17 cellular contexts compared by ENCODE assay signal in the genomic region with DNA sequence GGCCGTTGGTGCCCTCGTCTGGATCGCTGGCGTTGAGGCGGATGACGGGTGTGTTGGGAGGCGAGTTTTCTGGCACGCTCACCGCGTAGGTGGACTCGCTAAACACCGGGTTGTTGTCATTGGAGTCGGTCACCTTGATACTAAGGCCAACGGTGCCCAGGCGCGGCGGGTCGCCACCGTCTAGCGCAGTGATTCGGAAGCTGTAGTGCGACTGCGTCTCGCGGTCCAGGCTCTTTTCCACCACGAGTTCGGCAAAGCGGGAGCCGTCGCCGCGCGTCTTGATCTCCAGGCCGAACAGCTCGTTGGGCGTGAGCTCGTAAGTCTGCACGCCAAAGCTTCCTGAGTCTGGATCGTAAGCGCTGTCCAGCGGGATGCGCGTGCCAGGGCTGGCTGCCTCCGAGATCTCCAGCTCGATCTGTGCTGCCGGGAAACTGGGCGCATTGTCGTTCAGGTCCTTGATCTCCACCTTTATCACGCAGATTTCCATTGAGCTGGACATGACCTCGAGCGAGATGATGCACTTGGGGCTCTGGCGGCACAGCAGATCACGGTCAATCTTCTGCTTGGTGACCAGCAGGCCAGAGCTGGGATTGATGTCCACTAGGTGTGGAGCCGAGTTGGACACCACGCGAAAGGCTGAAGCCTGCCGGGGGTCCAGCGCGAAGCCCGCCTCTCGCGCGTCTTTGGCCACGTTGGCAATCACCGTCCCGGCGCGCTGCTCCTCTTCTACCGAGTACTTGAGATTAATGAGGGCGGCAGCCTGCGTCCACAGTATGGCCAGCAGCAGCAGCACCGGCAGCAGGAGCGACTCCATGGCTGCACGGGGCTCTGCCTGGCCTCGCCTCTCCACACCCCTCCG. TPM values are rescaled to one million over a fixed set of nuclear protein-coding genes. Genes with fewer than 3 reads are reported as not detected.
DNase-seq lines count a peak whose midpoint lies in the region; ATAC-seq and TF ChIP-seq lines count a peak whose summit lies in the region.
"Had no signal": no experiment of that assay in that cellular context is flagged by ENCODE, and none has a peak within 500 bp of the region (broad histone marks: within the 10 kb centered on the region; RNA-seq: fewer than 3 reads in every experiment).

No MANE protein-coding gene starts in this region.

- CTCF ChIA-PET in activated CD8-positive, alpha-beta T cell treated with anti-CD3 and anti-CD28 coated beads, Interleukin-2, amount 10 ng/mL, durations not matched to agents 7 days and 5 days (lab: Charles Lee) = no interaction called here
- CTCF ChIA-PET in activated CD8-positive, alpha-beta T cell treated with anti-CD3 and anti-CD28 coated beads for 36 hours (lab: Charles Lee) = no interaction called here

- peaks cover 3% of the 10 kb centered on the region for H3K36me3 Mint-ChIP-seq in activated CD8-positive, alpha-beta T cell treated with anti-CD3 and anti-CD28 coated beads, Interleukin-2, amount 10 ng/mL, durations not matched to agents 7 days and 5 days (ENCODE audit: low read depth)
- H3K36me3 Mint-ChIP-seq in activated CD8-positive, alpha-beta T cell treated with anti-CD3 and anti-CD28 coated beads for 36 hours (ENCODE audit: low read depth) = no peaks in the 10 kb centered on the region
- H3K36me3 Mint-ChIP-seq in brain = peaks cover 24% of the 10 kb centered on the region
- H3K36me3 Mint-ChIP-seq in stimulated activated naive B cell treated with anti-CD40 and anti-IgM and Interleukin-4, amounts not matched to agents 10 μg/mL and 1 μg/mL and 100 μg/mL, for 72 hours = peaks cover 0 to 9% of the 10 kb centered on the region in 2 donors

- peaks cover 2% of the 10 kb centered on the region for H3K4me1 Mint-ChIP-seq in activated CD8-positive, alpha-beta T cell treated with anti-CD3 and anti-CD28 coated beads, Interleukin-2, amount 10 ng/mL, durations not matched to agents 7 days and 5 days (ENCODE audit: low read depth)
- H3K4me1 Mint-ChIP-seq in activated CD8-positive, alpha-beta T cell treated with anti-CD3 and anti-CD28 coated beads for 36 hours (ENCODE audit: low read depth) = peaks cover 3% of the 10 kb centered on the region
- H3K4me1 Mint-ChIP-seq in brain = peaks cover 68% of the 10 kb centered on the region
- peaks cover 8 to 12% of the 10 kb centered on the region in 2 donors for H3K4me1 Mint-ChIP-seq in stimulated activated naive B cell treated with anti-CD40 and anti-IgM and Interleukin-4, amounts not matched to agents 10 μg/mL and 1 μg/mL and 100 μg/mL, for 72 hours

- POLR2A ChIA-PET in activated CD8-positive, alpha-beta T cell treated with anti-CD3 and anti-CD28 coated beads, Interleukin-2, amount 10 ng/mL, durations not matched to agents 7 days and 5 days (lab: Charles Lee) = no interaction called here
- POLR2A ChIA-PET in activated CD8-positive, alpha-beta T cell treated with anti-CD3 and anti-CD28 coated beads for 36 hours (lab: Charles Lee) = no interaction called here

- H3K27ac Mint-ChIP-seq in activated CD8-positive, alpha-beta T cell treated with anti-CD3 and anti-CD28 coated beads, Interleukin-2, amount 10 ng/mL, durations not matched to agents 7 days and 5 days = peak overlapping the region; percentile 30
- H3K27ac Mint-ChIP-seq in activated CD8-positive, alpha-beta T cell treated with anti-CD3 and anti-CD28 coated beads for 36 hours = no peak overlapping the region
- no peak overlapping the region for H3K27ac Mint-ChIP-seq in brain
- peak overlapping the region; percentile 25 for H3K27ac Mint-ChIP-seq in stimulated activated naive B cell treated with anti-CD40 and anti-IgM and Interleukin-4, amounts not matched to agents 10 μg/mL and 1 μg/mL and 100 μg/mL, for 72 hours
- H3K27ac Mint-ChIP-seq: activated T-helper 17 cell treated with anti-CD3 and anti-CD28 coated beads, Interleukin-2, amount 50 U/mL, for 72 hours had no signal

- ATAC-seq in activated CD8-positive, alpha-beta T cell treated with anti-CD3 and anti-CD28 coated beads, Interleukin-2, amount 10 ng/mL, durations not matched to agents 7 days and 5 days = no peak
- ATAC-seq in activated CD8-positive, alpha-beta T cell treated with anti-CD3 and anti-CD28 coated beads for 36 hours = no peak
- ATAC-seq in stimulated activated naive B cell treated with anti-CD40 and anti-IgM and Interleukin-4, amounts not matched to agents 10 μg/mL and 1 μg/mL and 100 μg/mL, for 72 hours (replicated peaks) = no peak
- ATAC-seq in HG03521 (IDR thresholded peaks at IDR 0.05; ENCODE audit: unreplicated experiment) (no peak), HG02623 (IDR thresholded peaks at IDR 0.05; ENCODE audit: unreplicated experiment) (no peak)
- ATAC-seq: activated T-helper 17 cell treated with anti-CD3 and anti-CD28 coated beads, Interleukin-2, amount 50 U/mL, for 72 hours had no signal

- intact Hi-C loops in activated CD8-positive, alpha-beta T cell treated with anti-CD3 and anti-CD28 coated beads for 36 hours (cut with micrococcal nuclease) = no loop called here

- no peak for DNase-seq in activated CD8-positive, alpha-beta T cell treated with anti-CD3 and anti-CD28 coated beads, Interleukin-2, amount 10 ng/mL, durations not matched to agents 7 days and 5 days
- DNase-seq in activated CD8-positive, alpha-beta T cell treated with anti-CD3 and anti-CD28 coated beads for 36 hours = no peak
- peak; percentile 56 for DNase-seq in left kidney (ENCODE audit: low read depth, low spot score)
- no peak for DNase-seq in stimulated activated naive B cell treated with anti-CD40 and anti-IgM and Interleukin-4, amounts not matched to agents 10 μg/mL and 1 μg/mL and 100 μg/mL, for 72 hours
- DNase-seq in KG1 (lab: John Stamatoyannopoulos, UW) = no peak
- DNase-seq: activated CD4-positive, alpha-beta T cell treated with anti-CD3 and anti-CD28 coated beads for 48 hours; effector CD8-positive, alpha-beta T cell; GM23248; Karpas-422; naive B cell; NCI-H1694; stimulated activated naive CD4-positive, alpha-beta T cell treated with Interleukin-2 at 50 U/mL for 16 hours had no signal

- no peak for TF ChIP-seq CTCF in activated CD8-positive, alpha-beta T cell treated with anti-CD3 and anti-CD28 coated beads for 36 hours (IDR thresholded peaks at IDR 0.05)
- no peak for TF ChIP-seq CTCF in brain (conservative IDR thresholded peaks at IDR 0.05)

- no peak overlapping the region for H3K4me3 Mint-ChIP-seq in activated CD8-positive, alpha-beta T cell treated with anti-CD3 and anti-CD28 coated beads, Interleukin-2, amount 10 ng/mL, durations not matched to agents 7 days and 5 days
- H3K4me3 Mint-ChIP-seq in activated CD8-positive, alpha-beta T cell treated with anti-CD3 and anti-CD28 coated beads for 36 hours = no peak overlapping the region
- peak overlapping the region; percentile 56 to 87 (median 83) for H3K4me3 Mint-ChIP-seq in brain
- H3K4me3 Mint-ChIP-seq in stimulated activated naive B cell treated with anti-CD40 and anti-IgM and Interleukin-4, amounts not matched to agents 10 μg/mL and 1 μg/mL and 100 μg/mL, for 72 hours = peak overlapping the region in 1 of 2 donors; percentile 35

- H3K27me3 Mint-ChIP-seq in activated CD8-positive, alpha-beta T cell treated with anti-CD3 and anti-CD28 coated beads, Interleukin-2, amount 10 ng/mL, durations not matched to agents 7 days and 5 days (ENCODE audit: low read depth) = peaks cover 57% of the 10 kb centered on the region
- peaks cover 52% of the 10 kb centered on the region for H3K27me3 Mint-ChIP-seq in activated CD8-positive, alpha-beta T cell treated with anti-CD3 and anti-CD28 coated beads for 36 hours
- peaks cover 57% of the 10 kb centered on the region for H3K27me3 Mint-ChIP-seq in brain
- peaks cover 61 to 62% of the 10 kb centered on the region in 2 donors for H3K27me3 Mint-ChIP-seq in stimulated activated naive B cell treated with anti-CD40 and anti-IgM and Interleukin-4, amounts not matched to agents 10 μg/mL and 1 μg/mL and 100 μg/mL, for 72 hours

- no peaks in the 10 kb centered on the region for H3K9me3 Mint-ChIP-seq in activated CD8-positive, alpha-beta T cell treated with anti-CD3 and anti-CD28 coated beads, Interleukin-2, amount 10 ng/mL, durations not matched to agents 7 days and 5 days (ENCODE audit: insufficient read depth)
- H3K9me3 Mint-ChIP-seq in activated CD8-positive, alpha-beta T cell treated with anti-CD3 and anti-CD28 coated beads for 36 hours = peaks cover 1% of the 10 kb centered on the region
- peaks cover 0 to 22% (median 13%) of the 10 kb centered on the region in 5 experiments for H3K9me3 Mint-ChIP-seq in brain
- H3K9me3 Mint-ChIP-seq in stimulated activated naive B cell treated with anti-CD40 and anti-IgM and Interleukin-4, amounts not matched to agents 10 μg/mL and 1 μg/mL and 100 μg/mL, for 72 hours = peaks cover 3% of the 10 kb centered on the region in 2 donors
- H3K9me3 Mint-ChIP-seq: activated T-helper 17 cell treated with anti-CD3 and anti-CD28 coated beads, Interleukin-2, amount 50 U/mL, for 72 hours had no signal

RNA-seq across cellular contexts. Expression of a gene that starts 2.1 kb away (rescaled TPM):
- total RNA-seq in activated CD8-positive, alpha-beta T cell treated with anti-CD3 and anti-CD28 coated beads, Interleukin-2, amount 10 ng/mL, durations not matched to agents 7 days and 5 days = not detected
- total RNA-seq in activated CD8-positive, alpha-beta T cell treated with anti-CD3 and anti-CD28 coated beads for 36 hours = not detected
- polyA plus RNA-seq in brain (ENCODE audit: insufficient read depth, low read depth, low replicate concordance) = 3.3 TPM
- total RNA-seq: activated T-helper 17 cell treated with anti-CD3 and anti-CD28 coated beads, Interleukin-2, amount 50 U/mL, for 72 hours; T-helper 1 cell treated with Interleukin-12 subunit alpha and Interleukin-12 subunit beta and Interleukin-4 antibody, amounts not matched to agents 30 ng/mL and 1 ng/mL, for 36 hours had no signal

Comparison
In these comparisons a context has a peak if more than half of its experiments do, and no peak if none do; other contexts are left out.
1. H3K27ac Mint-ChIP-seq: peak in activated CD8-positive, alpha-beta T cell treated with anti-CD3 and anti-CD28 coated beads, Interleukin-2, amount 10 ng/mL, durations not matched to agents 7 days and 5 days (single experiment) and stimulated activated naive B cell treated with anti-CD40 and anti-IgM and Interleukin-4, amounts not matched to agents 10 μg/mL and 1 μg/mL and 100 μg/mL, for 72 hours (single experiment); none in activated CD8-positive, alpha-beta T cell treated with anti-CD3 and anti-CD28 coated beads for 36 hours (single experiment) and brain (0 of 5).
2. H3K4me3 Mint-ChIP-seq: peak in brain (5 of 5); none in activated CD8-positive, alpha-beta T cell treated with anti-CD3 and anti-CD28 coated beads, Interleukin-2, amount 10 ng/mL, durations not matched to agents 7 days and 5 days (single experiment) and activated CD8-positive, alpha-beta T cell treated with anti-CD3 and anti-CD28 coated beads for 36 hours (single experiment).